Comparison of ENCODE assay signal across 8 cellular contexts in genomic region chrX:10636337-10636736, GRCh38. TPM values are rescaled to one million over a fixed set of nuclear protein-coding genes. Genes with fewer than 3 reads are reported as not detected.
DNase-seq lines count a peak whose midpoint lies in the region; ATAC-seq, FAIRE-seq and TF ChIP-seq lines count a peak whose summit lies in the region.

No MANE protein-coding gene starts in this region.

- H3K36me3 ChIP-seq in mesendoderm (ENCODE audit: control insufficient read depth, insufficient read depth, low read length), result no peaks in the 10 kb centered on the region

- H3K4me1 ChIP-seq in mesendoderm (ENCODE audit: control insufficient read depth, low read depth, low read length), result no peaks in the 10 kb centered on the region

- H3K18ac ChIP-seq in mesendoderm (ENCODE audit: low read length), result no peak overlapping the region

- no peak overlapping the region for H2AK5ac ChIP-seq in mesendoderm (ENCODE audit: low read length)

- no peak for TF ChIP-seq POLR2A in GM12892 (IDR thresholded peaks at IDR 0.05; ENCODE audit: low read depth, low read length)

- no peaks in the 10 kb centered on the region for H3K79me1 ChIP-seq in mesendoderm (ENCODE audit: low read length)

- no peak overlapping the region for H3K4me3 ChIP-seq in cardiac fibroblast (replicated peaks in 1 of 2; ENCODE audit: low read depth in 2 of 2, low read length in 2 of 2)
- no peak overlapping the region for H3K4me3 ChIP-seq in mesendoderm (ENCODE audit: low read length)

- H3K79me2 ChIP-seq in mesendoderm (ENCODE audit: control insufficient read depth, insufficient read depth, low read length), result no peaks in the 10 kb centered on the region

- no peak overlapping the region for H3K4me2 ChIP-seq in mesendoderm (ENCODE audit: low read length)

- H2BK120ac ChIP-seq in mesendoderm (ENCODE audit: low read depth, low read length), result no peak overlapping the region

- H4K5ac ChIP-seq in mesendoderm (ENCODE audit: low read length), result no peak overlapping the region

- H3K9ac ChIP-seq in mesendoderm (ENCODE audit: low read length), result no peak overlapping the region

- no peaks in the 10 kb centered on the region for H3K27me3 ChIP-seq in mesendoderm (ENCODE audit: insufficient read depth, low read length, poor library complexity)

- no peak overlapping the region for H3K23ac ChIP-seq in mesendoderm (ENCODE audit: low read length)

- no peak for DNase-seq in D721Med (ENCODE audit: insufficient read length, low spot score)
- DNase-seq in NCI-H146 (lab: John Stamatoyannopoulos, UW), result peak; percentile 47
- peak; percentile 76 to 79 for DNase-seq in cardiac fibroblast (ENCODE audit: low read depth in 2 of 2)
- peak; percentile 71 for DNase-seq in mesendoderm
- no peak for DNase-seq in GM12892 (ENCODE audit: insufficient read length)
- DNase-seq in SIG-M5 treated with dmso at 0.1 percent for 504 hours (lab: John Stamatoyannopoulos, UW; ENCODE audit: unreplicated experiment), result no peak

- TF ChIP-seq CTCF in D721Med (IDR thresholded peaks at IDR 0.05; ENCODE audit: insufficient read depth, missing control alignments), result peak; percentile 41
- peak; percentile 64 for TF ChIP-seq CTCF in cardiac fibroblast (IDR thresholded peaks at IDR 0.05; ENCODE audit: low read depth, low read length)

- H3K27ac ChIP-seq in mesendoderm (ENCODE audit: low read depth, low read length), result no peak overlapping the region

- H2BK5ac ChIP-seq in mesendoderm (ENCODE audit: low read length), result no peak overlapping the region

- H4K8ac ChIP-seq in mesendoderm (ENCODE audit: low read depth, low read length), result no peak overlapping the region

- no peak overlapping the region for H3K56ac ChIP-seq in mesendoderm (ENCODE audit: low read length)

- H3K4ac ChIP-seq in mesendoderm (ENCODE audit: low read depth, low read length), result no peak overlapping the region

- WGBS in mesendoderm (ENCODE audit: extremely low coverage, insufficient coverage, low lambda C conversion rate), result no CpG with 5 or more reads among the region's 3 CpGs

- no peak for ATAC-seq in HG02623 (IDR thresholded peaks at IDR 0.05; ENCODE audit: unreplicated experiment)
- ATAC-seq in GM21381 (IDR thresholded peaks at IDR 0.05; ENCODE audit: unreplicated experiment), result no peak

- no peak overlapping the region for H2BK15ac ChIP-seq in mesendoderm (replicated peaks; ENCODE audit: low read depth)

- FAIRE-seq in D721Med (lab: Jason Lieb, UNC) (no peak), GM12892 (lab: Jason Lieb, UNC) (no peak)

RNA-seq across cellular contexts. Expression of gene MID1, which starts 16.0 kb away (rescaled TPM):
- polyA plus RNA-seq in mesendoderm (2013, experiment 1 of 2), result 14.1 TPM
- polyA plus RNA-seq in mesendoderm (2013, experiment 2 of 2), result 14.4 TPM
- polyA plus RNA-seq in GM12892 (2012; ENCODE audit: missing spikeins), result 0.19 TPM

Comparison
In these comparisons a context has a peak if more than half of its experiments do, and no peak if none do; other contexts are left out.
1. DNase-seq: peak in NCI-H146 (single experiment), cardiac fibroblast (2 of 2) and mesendoderm (single experiment); none in D721Med (single experiment), GM12892 (single experiment) and SIG-M5 treated with dmso at 0.1 percent for 504 hours (single experiment).